Comparison of ENCODE assay signal across 29 cellular contexts in the genomic region with DNA sequence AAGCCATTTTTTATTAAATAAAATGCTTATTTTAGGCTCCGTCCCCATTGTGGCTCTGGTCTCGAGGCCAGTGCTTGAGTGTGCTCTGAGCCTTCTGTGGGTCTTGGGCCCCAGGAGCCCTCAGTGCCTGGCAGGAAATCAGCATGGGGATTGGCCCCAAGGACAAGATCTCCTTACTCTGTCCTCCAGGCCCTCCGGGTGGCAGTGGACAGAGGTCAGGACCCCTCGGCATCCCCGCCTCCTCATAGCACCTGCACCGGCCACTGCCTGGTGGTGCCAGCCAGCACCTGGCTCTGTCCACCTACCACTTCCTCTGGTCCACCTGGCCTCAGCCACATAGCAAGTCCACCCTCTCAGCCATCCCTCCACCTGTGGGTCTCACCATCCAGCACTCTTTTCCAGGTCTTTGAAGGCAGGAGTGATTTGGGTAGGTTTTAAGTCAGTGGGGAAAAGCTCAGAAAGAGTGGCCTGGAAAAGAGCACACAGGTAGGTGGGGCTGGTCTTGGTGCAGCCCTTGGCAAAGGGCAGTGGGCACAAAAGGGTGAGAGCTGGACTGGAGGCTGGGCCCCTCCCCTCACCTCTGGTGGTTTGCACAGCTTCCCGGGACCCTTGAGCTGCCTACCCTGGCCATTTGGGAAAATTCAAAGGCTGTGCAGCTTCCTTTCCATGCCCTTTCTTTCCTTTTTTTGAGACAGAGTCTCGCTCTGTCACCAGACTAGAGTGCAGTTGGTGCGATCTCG. TPM values are rescaled to one million over a fixed set of nuclear protein-coding genes. Genes with fewer than 3 reads are reported as not detected.
DNase-seq lines count a peak whose midpoint lies in the region; ATAC-seq and TF ChIP-seq lines count a peak whose summit lies in the region.
"Had no signal": no experiment of that assay in that cellular context is flagged by ENCODE, and none has a peak within 500 bp of the region (broad histone marks: within the 10 kb centered on the region; RNA-seq: fewer than 3 reads in every experiment).

No MANE protein-coding gene starts in this region.

- H3K79me1 ChIP-seq in neuronal stem cell (ENCODE audit: low read depth, low read length), result no peaks in the 10 kb centered on the region

- H3K4me3 ChIP-seq in heart right ventricle (peak overlapping the region in 9 of 10 donors; percentile 53 to 75 (median 60)), esophagus muscularis mucosa (peak overlapping the region; percentile 46 to 59 (median 48)), neuronal stem cell (ENCODE audit: low read length in 2 of 2) (no peak overlapping the region), vagina (peak overlapping the region; percentile 10 to 38)
- H3K4me3 ChIP-seq: BLaER1, prostate gland, skin epidermis had no signal

- DNase-seq in heart right ventricle (no peak), left ventricle myocardium superior (no peak), esophagus muscularis mucosa (ENCODE audit: extremely low spot score) (no peak), neuronal stem cell (ENCODE audit: low spot score) (no peak), vagina (ENCODE audit: extremely low spot score in 2 of 2) (peak in 1 of 2 donors; percentile 81), AG20443 (ENCODE audit: low spot score) (no peak)
- DNase-seq: activated naive CD4-positive, alpha-beta T cell treated with anti-CD3 and anti-CD28 coated beads for 36 hours; activated T-cell treated with anti-CD3 and anti-CD28 coated beads, Interleukin-2, amount 50 U/mL, for 72 hours; amygdala; cortex of kidney; DMS153; NCI-H1092; NCI-H1694 treated with DMSO at 0.1 percent for 48 hours; NK-92 treated with Interleukin-12 subunit alpha and Interleukin-12 subunit beta, amount 100 ng/mL, for 24 hours; PC-3; SHP77; stimulated activated CD4-positive, alpha-beta T cell treated with anti-CD3 and anti-CD28 coated beads, Interleukin-1b, Interleukin-23, amount 100 ng/mL, for 48 hours; stimulated activated CD8-positive, alpha-beta memory T cell treated with anti-CD3 and anti-CD28 coated beads, Interleukin-4, amount 100 ng/mL, for 48 hours; stomach; trophoblast cell; WERI-Rb-1 had no signal

- intact Hi-C loops in heart right ventricle (cut with DNase I), result loop anchor here in 7 of 10 donors (1.0 to 10.0 kb wide), 5 partner anchors 54 to 104 kb away; no protein-coding TSS in a partner anchor
- intact Hi-C loops in left ventricle myocardium superior (cut with micrococcal nuclease), result no loop called here
- intact Hi-C loops in esophagus muscularis mucosa (cut with DNase I), result no loop called here
- intact Hi-C loops in vagina (cut with DNase I), result no loop called here

- no peak overlapping the region for H2BK12ac ChIP-seq in neuronal stem cell (ENCODE audit: low read length)

- no peak overlapping the region for H2AK5ac ChIP-seq in neuronal stem cell (ENCODE audit: low read depth, low read length)

- H3K4me2 ChIP-seq in neuronal stem cell (ENCODE audit: insufficient read depth, low read length, poor library complexity, severe bottlenecking), result no peak overlapping the region
- H3K4me2 ChIP-seq: BLaER1 had no signal

- no peak overlapping the region for H2BK5ac ChIP-seq in neuronal stem cell (ENCODE audit: low read length)

- peak overlapping the region in 4 of 10 donors; percentile 89 to 97 (median 93) for H3K27ac ChIP-seq in heart right ventricle
- peak overlapping the region in 1 of 4 donors; percentile 55 for H3K27ac ChIP-seq in esophagus muscularis mucosa (replicated peaks in 1 of 4)
- no peak overlapping the region for H3K27ac ChIP-seq in neuronal stem cell (replicated peaks; ENCODE audit: low read length)
- no peak overlapping the region for H3K27ac ChIP-seq in vagina
- H3K27ac ChIP-seq: BLaER1, prostate gland, stomach, WERI-Rb-1 had no signal

- H4K91ac ChIP-seq in neuronal stem cell (ENCODE audit: low read depth, low read length, poor library complexity), result no peak overlapping the region

- no peak for TF ChIP-seq CTCF in heart right ventricle (IDR thresholded peaks at IDR 0.05)
- TF ChIP-seq CTCF in esophagus muscularis mucosa (IDR thresholded peaks at IDR 0.05), result no peak
- TF ChIP-seq CTCF in vagina (IDR thresholded peaks at IDR 0.05), result no peak

- no peaks in the 10 kb centered on the region for H3K9me3 ChIP-seq in heart right ventricle
- no peaks in the 10 kb centered on the region for H3K9me3 ChIP-seq in esophagus muscularis mucosa
- H3K9me3 ChIP-seq in neuronal stem cell (replicated peaks in 1 of 2; ENCODE audit: control insufficient read depth in 2 of 2, insufficient read depth in 1 of 2, low read depth in 1 of 2, low read length in 2 of 2), result no peaks in the 10 kb centered on the region
- H3K9me3 ChIP-seq in vagina, result no peaks in the 10 kb centered on the region
- H3K9me3 ChIP-seq: BLaER1, prostate gland, stomach had no signal

- no peak overlapping the region for H3K18ac ChIP-seq in neuronal stem cell (ENCODE audit: low read length)

- H4K8ac ChIP-seq in neuronal stem cell (ENCODE audit: low read depth, low read length), result no peak overlapping the region

- H2BK120ac ChIP-seq in neuronal stem cell (ENCODE audit: low read depth, low read length), result no peak overlapping the region

- TF ChIP-seq POLR2A in esophagus muscularis mucosa (IDR thresholded peaks at IDR 0.05; ENCODE audit: low read depth) (no peak), vagina (IDR thresholded peaks at IDR 0.05) (no peak)

- H3K23ac ChIP-seq in neuronal stem cell (ENCODE audit: low read depth, low read length, poor library complexity), result peak overlapping the region; percentile 94

- no peak overlapping the region for H2AFZ ChIP-seq in neuronal stem cell (ENCODE audit: low read length)

- 78% methylated on average over 10 of the region's 10 CpGs for whole genome bisulfite sequencing in heart right ventricle, 2 donors
- WGBS in esophagus muscularis mucosa, result 91% methylated on average over 9 of the region's 10 CpGs
- WGBS in neuronal stem cell (ENCODE audit: extremely low coverage in 2 of 2, insufficient read length in 2 of 2, insufficient replicate concordance in 1 of 2), 2 donors, result no CpG with 5 or more reads among the region's 10 CpGs

- ATAC-seq in heart right ventricle (no peak), left ventricle myocardium superior (no peak), HG02852 (IDR thresholded peaks at IDR 0.05; ENCODE audit: unreplicated experiment) (no peak), HG02642 (IDR thresholded peaks at IDR 0.05; ENCODE audit: poor library complexity, unreplicated experiment) (no peak)
- ATAC-seq: activated T-cell treated with anti-CD3 and anti-CD28 coated beads, Interleukin-2, amount 50 U/mL, for 72 hours; HepG2; PC-3 had no signal

- H3K36me3 ChIP-seq in heart right ventricle, result peaks cover 0 to 6% (median 0%) of the 10 kb centered on the region in 9 donors
- no peaks in the 10 kb centered on the region for H3K36me3 ChIP-seq in esophagus muscularis mucosa
- H3K36me3 ChIP-seq in neuronal stem cell (replicated peaks in 1 of 2; ENCODE audit: control insufficient read depth in 2 of 2, insufficient read depth in 2 of 2, low read length in 2 of 2), result peaks cover 5 to 44% of the 10 kb centered on the region in 2 donors
- H3K36me3 ChIP-seq in vagina, result no peaks in the 10 kb centered on the region
- H3K36me3 ChIP-seq: prostate gland, stomach had no signal

- no peak overlapping the region for H3K4ac ChIP-seq in neuronal stem cell (ENCODE audit: low read length)

- no peak overlapping the region for H3K9ac ChIP-seq in neuronal stem cell (ENCODE audit: low read depth, low read length, poor library complexity)
- H3K9ac ChIP-seq: BLaER1 had no signal

- H3K4me1 ChIP-seq in heart right ventricle, result peaks cover 2 to 54% (median 20%) of the 10 kb centered on the region in 9 donors
- peaks cover 17 to 27% (median 20%) of the 10 kb centered on the region in 4 donors for H3K4me1 ChIP-seq in esophagus muscularis mucosa
- peaks cover 0 to 12% of the 10 kb centered on the region in 2 donors for H3K4me1 ChIP-seq in neuronal stem cell (ENCODE audit: control insufficient read depth in 2 of 2, insufficient read depth in 1 of 2, low read depth in 1 of 2, low read length in 2 of 2)
- peaks cover 20% of the 10 kb centered on the region for H3K4me1 ChIP-seq in vagina
- H3K4me1 ChIP-seq: BLaER1, prostate gland had no signal

- no peak overlapping the region for H2BK15ac ChIP-seq in neuronal stem cell (ENCODE audit: low read length)

- H3K27me3 ChIP-seq in heart right ventricle (peaks cover 13 to 37% (median 28%) of the 10 kb centered on the region in 7 donors), esophagus muscularis mucosa (peaks cover 0 to 38% (median 19%) of the 10 kb centered on the region in 4 donors), neuronal stem cell (ENCODE audit: control insufficient read depth in 3 of 3, insufficient read depth in 3 of 3, low read depth in 1 of 3, low read length in 3 of 3) (peaks cover 3 to 28% (median 27%) of the 10 kb centered on the region in 3 experiments), vagina (no peaks in the 10 kb centered on the region)

- no peak for TF ChIP-seq EP300 in esophagus muscularis mucosa (IDR thresholded peaks at IDR 0.05)

- H3K14ac ChIP-seq in neuronal stem cell (ENCODE audit: low read length), result no peak overlapping the region

RNA-seq across cellular contexts. Expression of a gene that starts 3.5 kb away (rescaled TPM):
- 10 to 100 TPM; 19.8 to 72.7 (median 35.6) TPM for total RNA-seq in heart right ventricle
- 100 to 1,000 TPM in 1 of 2 donors, 10 to 100 TPM in 1; 77.3 to 102 TPM for polyA plus RNA-seq in heart right ventricle
- total RNA-seq in left ventricle myocardium superior, result 25.5 TPM
- total RNA-seq in esophagus muscularis mucosa, result 100 to 1,000 TPM in 3 of 4 donors, 10 to 100 TPM in 1; 39.9 to 209 (median 147) TPM
- 2.0 TPM for polyA plus RNA-seq in neuronal stem cell (2013, experiment 1 of 2)
- polyA plus RNA-seq in neuronal stem cell (2013, experiment 2 of 2), result 2.1 TPM
- total RNA-seq in vagina, result 228 TPM
- total RNA-seq: H4, HepG2 had no signal
- polyA plus RNA-seq: fibroblast of lung, HepG2 had no signal

RNA-seq across cellular contexts. Expression of a gene that starts 41.0 kb away (rescaled TPM):
- total RNA-seq in heart right ventricle (1 to 10 TPM in 2 of 10 donors, under 1 TPM in 4, not detected in 4; 0.21 to 3.4 (median 0.69) TPM), left ventricle myocardium superior (0.67 TPM), esophagus muscularis mucosa (1 to 10 TPM in 1 of 4 donors, under 1 TPM in 2, not detected in 1; 0.32 to 1.1 (median 0.42) TPM), vagina (0.74 TPM)
- under 1 TPM; 0.15 to 0.54 TPM for polyA plus RNA-seq in heart right ventricle
- 17.8 TPM for polyA plus RNA-seq in neuronal stem cell (2013, experiment 1 of 2)
- polyA plus RNA-seq in neuronal stem cell (2013, experiment 2 of 2), result 18.0 TPM

RNA-seq across cellular contexts. Expression of a gene that starts 41.7 kb away (rescaled TPM):
- total RNA-seq in heart right ventricle, result 10 to 100 TPM; 31.5 to 63.8 (median 43.3) TPM
- 10 to 100 TPM; 55.3 to 79.4 TPM for polyA plus RNA-seq in heart right ventricle
- total RNA-seq in left ventricle myocardium superior, result 44.5 TPM
- 10 to 100 TPM; 54.8 to 65.2 (median 57.1) TPM for total RNA-seq in esophagus muscularis mucosa
- 62.6 TPM for polyA plus RNA-seq in neuronal stem cell (2013, experiment 1 of 2)
- polyA plus RNA-seq in neuronal stem cell (2013, experiment 2 of 2), result 57.2 TPM
- total RNA-seq in vagina, result 66.8 TPM

Comparison
In these comparisons a context has a peak if more than half of its experiments do, and no peak if none do; other contexts are left out.
1. intact Hi-C loops: an anchor here in heart right ventricle (1.0 to 10.0 kb wide); none called in left ventricle myocardium superior, esophagus muscularis mucosa and vagina.
2. H3K4me3 ChIP-seq: peak in heart right ventricle (9 of 10), esophagus muscularis mucosa (4 of 4) and vagina (2 of 2); none in neuronal stem cell (0 of 2).